14 cellular contexts compared by ENCODE assay signal in genomic region chr6:157534991-157535353, GRCh38.
DNase-seq lines count a peak whose midpoint lies in the region; ATAC-seq, FAIRE-seq and TF ChIP-seq lines count a peak whose summit lies in the region.
"Had no signal": no experiment of that assay in that cellular context is flagged by ENCODE, and none has a peak within 500 bp of the region (broad histone marks: within the 10 kb centered on the region; RNA-seq: fewer than 3 reads in every experiment).

No MANE protein-coding gene starts in this region.

- H2AFZ ChIP-seq in astrocyte (ENCODE audit: low read depth, low read length), result peak overlapping the region; percentile 16

- no peaks in the 10 kb centered on the region for H3K9me3 ChIP-seq in astrocyte (ENCODE audit: insufficient read depth, low read depth, low read length)
- no peaks in the 10 kb centered on the region for H3K9me3 ChIP-seq in HAP-1
- H3K9me3 ChIP-seq: BE2C, heart right ventricle had no signal

- H3K9ac ChIP-seq in astrocyte (ENCODE audit: low read length), result peak overlapping the region; percentile 31

- H3K36me3 ChIP-seq in astrocyte (ENCODE audit: insufficient read depth, low read length), result no peaks in the 10 kb centered on the region
- H3K36me3 ChIP-seq in HAP-1 (replicated peaks), result no peaks in the 10 kb centered on the region
- H3K36me3 ChIP-seq: BE2C, heart right ventricle had no signal

- H3K9me3 Mint-ChIP-seq in stimulated activated naive CD8-positive, alpha-beta T cell treated with anti-CD3 and anti-CD28 coated beads, Interleukin-15, Interleukin-2, amounts not matched to agents 100 ng/mL and 50 ng/mL, for 24 hours, result no peaks in the 10 kb centered on the region
- H3K9me3 Mint-ChIP-seq in astrocyte (ENCODE audit: unreplicated experiment), result peaks cover 2% of the 10 kb centered on the region
- H3K9me3 Mint-ChIP-seq in memory B cell, result no peaks in the 10 kb centered on the region
- H3K9me3 Mint-ChIP-seq: mesothelial cell of epicardium had no signal

- in situ Hi-C loops in HAP-1 (cut with MboI; ENCODE audit: low sequenced_read_pairs), result no loop called here

- H3K79me2 ChIP-seq in astrocyte (ENCODE audit: insufficient read depth, low read length), result no peaks in the 10 kb centered on the region

- FAIRE-seq in astrocyte (lab: Jason Lieb, UNC), result no peak

- TF ChIP-seq CTCF in astrocyte (IDR thresholded peaks at IDR 0.05; ENCODE audit: insufficient read depth, low read depth, low read length), result no peak

- no peak for ATAC-seq in stimulated activated naive CD8-positive, alpha-beta T cell treated with anti-CD3 and anti-CD28 coated beads, Interleukin-15, Interleukin-2, amounts not matched to agents 100 U/mL and 50 U/mL, for 24 hours
- ATAC-seq in memory B cell (ENCODE audit: low read depth), result no peak
- no peak for ATAC-seq in GM19035 (IDR thresholded peaks at IDR 0.05; ENCODE audit: unreplicated experiment)
- no peak for ATAC-seq in HG02938 (IDR thresholded peaks at IDR 0.05; ENCODE audit: unreplicated experiment)

- no peak overlapping the region for H3K4me3 Mint-ChIP-seq in stimulated activated naive CD8-positive, alpha-beta T cell treated with anti-CD3 and anti-CD28 coated beads, Interleukin-15, Interleukin-2, amounts not matched to agents 100 ng/mL and 50 ng/mL, for 24 hours
- H3K4me3 Mint-ChIP-seq in astrocyte (ENCODE audit: unreplicated experiment) (no peak overlapping the region), memory B cell (no peak overlapping the region)
- H3K4me3 Mint-ChIP-seq: mesothelial cell of epicardium had no signal

- peak overlapping the region; percentile 8 for H3K4me3 ChIP-seq in astrocyte (ENCODE audit: insufficient read depth, low read depth, low read length)
- no peak overlapping the region for H3K4me3 ChIP-seq in HAP-1
- H3K4me3 ChIP-seq: heart right ventricle had no signal

- H3K4me1 ChIP-seq in astrocyte (ENCODE audit: insufficient read depth, low read length) (peaks cover 13% of the 10 kb centered on the region), HAP-1 (no peaks in the 10 kb centered on the region)

- H3K27me3 ChIP-seq in astrocyte (ENCODE audit: insufficient read depth, low read length) (no peaks in the 10 kb centered on the region), HAP-1 (ENCODE audit: low read depth) (no peaks in the 10 kb centered on the region)
- H3K27me3 ChIP-seq: BE2C, heart right ventricle had no signal

- H4K20me1 ChIP-seq in astrocyte (ENCODE audit: insufficient read depth, low read length), result no peaks in the 10 kb centered on the region

- peak overlapping the region; percentile 22 for H3K27ac ChIP-seq in astrocyte (ENCODE audit: low read depth, low read length)

- peaks cover 6% of the 10 kb centered on the region for H3K27me3 Mint-ChIP-seq in stimulated activated naive CD8-positive, alpha-beta T cell treated with anti-CD3 and anti-CD28 coated beads, Interleukin-15, Interleukin-2, amounts not matched to agents 100 ng/mL and 50 ng/mL, for 24 hours
- H3K27me3 Mint-ChIP-seq in astrocyte (ENCODE audit: low read depth, unreplicated experiment) (peaks cover 19% of the 10 kb centered on the region), memory B cell (no peaks in the 10 kb centered on the region)

- peak overlapping the region; percentile 74 for H3K27ac Mint-ChIP-seq in stimulated activated naive CD8-positive, alpha-beta T cell treated with anti-CD3 and anti-CD28 coated beads, Interleukin-15, Interleukin-2, amounts not matched to agents 100 ng/mL and 50 ng/mL, for 24 hours
- H3K27ac Mint-ChIP-seq in astrocyte (ENCODE audit: unreplicated experiment), result no peak overlapping the region
- peak overlapping the region; percentile 74 for H3K27ac Mint-ChIP-seq in memory B cell
- H3K27ac Mint-ChIP-seq: mesothelial cell of epicardium had no signal

- no peak for DNase-seq in stimulated activated naive CD8-positive, alpha-beta T cell treated with anti-CD3 and anti-CD28 coated beads, Interleukin-15, Interleukin-2, amounts not matched to agents 100 U/mL and 50 U/mL, for 24 hours
- DNase-seq in astrocyte (ENCODE audit: low read depth) (no peak), memory B cell (ENCODE audit: low spot score in 2 of 2) (no peak), AG08396 (ENCODE audit: low spot score) (no peak), HAP-1 (ENCODE audit: low spot score in 2 of 2) (no peak)
- DNase-seq: activated CD4-positive, alpha-beta T cell treated with anti-CD3 and anti-CD28 coated beads, Interleukin-2, amount 50 U/mL, for 48 hours; anterior cingulate cortex; BE2C; heart right ventricle; NCI-H526 treated with DMSO at 0.1 percent for 48 hours had no signal

- peaks cover 41% of the 10 kb centered on the region for H3K4me1 Mint-ChIP-seq in stimulated activated naive CD8-positive, alpha-beta T cell treated with anti-CD3 and anti-CD28 coated beads, Interleukin-15, Interleukin-2, amounts not matched to agents 100 ng/mL and 50 ng/mL, for 24 hours (ENCODE audit: low read depth)
- H3K4me1 Mint-ChIP-seq in astrocyte (ENCODE audit: low read depth, unreplicated experiment) (peaks cover 20% of the 10 kb centered on the region), memory B cell (peaks cover 55% of the 10 kb centered on the region)

- no peaks in the 10 kb centered on the region for H3K36me3 Mint-ChIP-seq in stimulated activated naive CD8-positive, alpha-beta T cell treated with anti-CD3 and anti-CD28 coated beads, Interleukin-15, Interleukin-2, amounts not matched to agents 100 ng/mL and 50 ng/mL, for 24 hours (ENCODE audit: low read depth)
- H3K36me3 Mint-ChIP-seq in astrocyte (ENCODE audit: low read depth, unreplicated experiment) (no peaks in the 10 kb centered on the region), memory B cell (no peaks in the 10 kb centered on the region)
- H3K36me3 Mint-ChIP-seq: mesothelial cell of epicardium had no signal

- peak overlapping the region; percentile 72 for H3K4me2 ChIP-seq in astrocyte (ENCODE audit: low read length)
